ENCODE assay signal across 8 cellular contexts in the genomic region with DNA sequence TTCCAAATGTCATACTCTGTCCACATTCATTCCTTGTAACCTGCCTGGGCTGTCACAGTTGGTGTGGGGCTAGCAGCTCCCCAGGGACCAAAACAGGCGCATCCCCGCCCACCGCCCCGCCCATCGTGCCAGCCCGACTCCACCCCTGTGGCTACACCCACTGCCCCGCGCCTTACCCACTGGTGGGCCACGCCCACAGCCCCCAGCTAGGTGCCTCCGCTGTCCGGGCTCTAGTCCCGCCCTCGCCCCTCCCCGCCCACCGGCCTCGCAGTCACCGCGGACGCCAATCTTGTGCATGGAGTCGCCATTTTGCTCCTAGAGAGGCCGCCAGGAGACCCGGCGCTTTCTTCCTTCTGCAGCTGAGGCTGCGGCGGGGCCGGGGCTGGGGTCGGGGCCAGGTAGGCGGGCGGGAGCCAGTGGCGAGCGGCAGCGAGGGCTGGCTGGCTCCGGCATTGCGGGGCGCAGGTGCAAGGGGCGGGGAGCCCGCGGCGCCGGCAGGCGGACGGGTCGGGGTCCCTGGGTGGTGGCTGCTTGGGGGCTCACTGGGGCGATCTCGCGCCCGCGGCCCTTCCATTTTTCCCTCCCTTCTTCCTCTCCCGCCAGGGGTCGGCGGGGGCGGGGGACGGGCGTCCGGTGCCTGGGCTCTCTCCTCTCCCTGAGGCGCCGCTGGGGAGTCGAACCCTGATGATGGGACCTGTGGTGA. TPM values are rescaled to one million over a fixed set of nuclear protein-coding genes. Genes with fewer than 3 reads are reported as not detected.
DNase-seq lines count a peak whose midpoint lies in the region; ATAC-seq and TF ChIP-seq lines count a peak whose summit lies in the region.

A gene with protein sequence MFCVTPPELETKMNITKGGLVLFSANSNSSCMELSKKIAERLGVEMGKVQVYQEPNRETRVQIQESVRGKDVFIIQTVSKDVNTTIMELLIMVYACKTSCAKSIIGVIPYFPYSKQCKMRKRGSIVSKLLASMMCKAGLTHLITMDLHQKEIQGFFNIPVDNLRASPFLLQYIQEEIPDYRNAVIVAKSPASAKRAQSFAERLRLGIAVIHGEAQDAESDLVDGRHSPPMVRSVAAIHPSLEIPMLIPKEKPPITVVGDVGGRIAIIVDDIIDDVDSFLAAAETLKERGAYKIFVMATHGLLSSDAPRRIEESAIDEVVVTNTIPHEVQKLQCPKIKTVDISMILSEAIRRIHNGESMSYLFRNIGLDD (plus strand): TSS at position 268 of the 703 bp plus-strand sequence. CDS start 7,703 bp downstream, outside the sequence.

- intact Hi-C loops in breast epithelium (cut with DNase I; ENCODE audit: low total_unique reads): no loop called here

- H3K9me3 ChIP-seq in breast epithelium (no peaks in the 10 kb centered on the region), iPS-20b (ENCODE audit: insufficient read depth, low read depth, low read length) (no peaks in the 10 kb centered on the region), skeletal muscle tissue (ENCODE audit: control insufficient read depth in 3 of 3, low read length in 3 of 3) (no peaks in the 10 kb centered on the region)

- H3K4me1 ChIP-seq in breast epithelium: no peaks in the 10 kb centered on the region
- no peaks in the 10 kb centered on the region for H3K4me1 ChIP-seq in iPS-20b (ENCODE audit: insufficient read depth, low read length)
- peaks cover 8 to 22% (median 15%) of the 10 kb centered on the region in 3 donors for H3K4me1 ChIP-seq in skeletal muscle tissue (ENCODE audit: control insufficient read depth in 3 of 3, insufficient read depth in 3 of 3, low read length in 3 of 3)

- no peak for TF ChIP-seq CTCF in WI38 (IDR thresholded peaks at IDR 0.05; ENCODE audit: low read depth, low read length)
- no peak for TF ChIP-seq CTCF in breast epithelium (IDR thresholded peaks at IDR 0.05)

- H3K27ac ChIP-seq in breast epithelium (peak within 1 kb of the TSS; percentile 95 to 96), iPS-20b (ENCODE audit: low read length) (peak within 1 kb of the TSS; percentile 44), skeletal muscle tissue (ENCODE audit: low read depth, low read length) (peak within 1 kb of the TSS; percentile 84)

- DNase-seq in 8988T (peak; percentile 92), NCI-H226 (peak; percentile 82), breast epithelium (ENCODE audit: low spot score in 2 of 2) (peak; percentile 92 to 94)

- no peaks in the 10 kb centered on the region for H3K36me3 ChIP-seq in breast epithelium
- peaks cover 6% of the 10 kb centered on the region; the same call in 1 of the 2 replicates for H3K36me3 ChIP-seq in iPS-20b (ENCODE audit: insufficient read depth, low read depth, low read length)
- H3K36me3 ChIP-seq in skeletal muscle tissue (ENCODE audit: control insufficient read depth in 3 of 3, insufficient read depth in 3 of 3, low read length in 3 of 3): no peaks in the 10 kb centered on the region

- no peak for TF ChIP-seq POLR2A in breast epithelium (IDR thresholded peaks at IDR 0.05)

- ATAC-seq in GM18873 (IDR thresholded peaks at IDR 0.05; ENCODE audit: low FRiP score, unreplicated experiment) (peak; percentile 48), HG03175 (IDR thresholded peaks at IDR 0.05; ENCODE audit: unreplicated experiment) (peak; percentile 52)

- H3K9ac ChIP-seq in iPS-20b (ENCODE audit: low read depth, low read length) (peak within 1 kb of the TSS; percentile 91), skeletal muscle tissue (ENCODE audit: low read depth in 1 of 3, low read length in 3 of 3) (peak within 1 kb of the TSS; percentile 83 to 89 (median 85))

- H3K27me3 ChIP-seq in breast epithelium (no peaks in the 10 kb centered on the region), iPS-20b (ENCODE audit: insufficient read depth, low read length) (no peaks in the 10 kb centered on the region), skeletal muscle tissue (ENCODE audit: control insufficient read depth in 3 of 3, insufficient read depth in 3 of 3, low read length in 3 of 3) (no peaks in the 10 kb centered on the region)

- peak within 1 kb of the TSS; percentile 66 for H3K4me3 ChIP-seq in WI38 (ENCODE audit: low read depth, low read length)
- peak within 1 kb of the TSS; percentile 72 to 98 (median 87) for H3K4me3 ChIP-seq in breast epithelium
- peak within 1 kb of the TSS; percentile 91 for H3K4me3 ChIP-seq in iPS-20b (ENCODE audit: low read length)
- peak within 1 kb of the TSS; percentile 72 to 85 (median 76) for H3K4me3 ChIP-seq in skeletal muscle tissue (ENCODE audit: low read length in 3 of 3)

RNA-seq across cellular contexts. Expression of the gene that starts here (rescaled TPM):
- total RNA-seq in breast epithelium (10 to 100 TPM; 16.0 to 41.3 (median 23.3) TPM), skeletal muscle tissue (40.7 TPM)

Comparison
In these comparisons a context has a peak if more than half of its experiments do, and no peak if none do; other contexts are left out.
1. Peak in every context shown above with its lines: DNase-seq, ATAC-seq, H3K4me3 ChIP-seq and H3K27ac ChIP-seq.
2. H3K27ac ChIP-seq: peak in every context shown above with its lines; median percentile 96 in breast epithelium; 84 in skeletal muscle tissue; 44 in iPS-20b.